In genomic region chr1:154733621-154734020, GRCh38 we compare ENCODE assay signal across 21 cellular contexts.
"Had no signal": no experiment of that assay in that cellular context is flagged by ENCODE, and none has a peak within 500 bp of the region (broad histone marks: within the 10 kb centered on the region; RNA-seq: fewer than 3 reads in every experiment).

No MANE protein-coding gene starts in this region.

- H3K4me1 Mint-ChIP-seq: central memory CD8-positive, alpha-beta T cell had no signal

- H3K4me3 ChIP-seq: dorsolateral prefrontal cortex, gastroesophageal sphincter, mucosa of descending colon, spleen, tibial artery had no signal

- H3K36me3 ChIP-seq: brain microvascular endothelial cell, gastroesophageal sphincter, spleen, tibial artery had no signal

- H3K9me3 Mint-ChIP-seq: activated naive CD4-positive, alpha-beta T cell treated with anti-CD3 and anti-CD28 coated beads, Interleukin-2, amount 50 U/mL, for 24 hours; central memory CD8-positive, alpha-beta T cell; endodermal cell; neural crest cell; stimulated activated naive CD8-positive, alpha-beta T cell treated with anti-CD3 and anti-CD28 coated beads, Interleukin-15, amount 100 ng/mL, for 72 hours; WTC11 had no signal

- H3K27me3 ChIP-seq: brain microvascular endothelial cell, dorsolateral prefrontal cortex, gastroesophageal sphincter had no signal

- ATAC-seq: gastroesophageal sphincter; mucosa of descending colon; stimulated activated naive CD8-positive, alpha-beta T cell treated with anti-CD3 and anti-CD28 coated beads, Interleukin-15, amount 100 ng/mL, for 72 hours; WTC11 had no signal

- DNase-seq: activated T-cell treated with anti-CD3 and anti-CD28 coated beads, Interleukin-2, amount 50 U/mL, for 1 hour; aorta; brain microvascular endothelial cell; dorsolateral prefrontal cortex; endodermal cell; head of caudate nucleus; mesenchymal stem cell; mucosa of descending colon; posterior cingulate gyrus; retina; spleen; stimulated activated CD4-positive, alpha-beta T cell treated with anti-CD3 and anti-CD28 coated beads, Interleukin-4, amount 100 ng/mL, for 24 hours; stimulated activated naive CD8-positive, alpha-beta T cell treated with anti-CD3 and anti-CD28 coated beads, Interleukin-15, amount 100 ng/mL, for 72 hours; T-helper 9 cell; tibial artery had no signal

- H3K27ac ChIP-seq: brain microvascular endothelial cell, epithelial cell of prostate, gastroesophageal sphincter, tibial artery had no signal

- H3K27ac Mint-ChIP-seq: activated naive CD4-positive, alpha-beta T cell treated with anti-CD3 and anti-CD28 coated beads, Interleukin-2, amount 50 U/mL, for 24 hours; endodermal cell; stimulated activated naive CD8-positive, alpha-beta T cell treated with anti-CD3 and anti-CD28 coated beads, Interleukin-15, amount 100 ng/mL, for 72 hours; WTC11 had no signal

- H3K9me3 ChIP-seq: gastroesophageal sphincter, mucosa of descending colon, spleen, tibial artery had no signal

- H3K4me3 Mint-ChIP-seq: activated naive CD4-positive, alpha-beta T cell treated with anti-CD3 and anti-CD28 coated beads, Interleukin-2, amount 50 U/mL, for 24 hours; central memory CD8-positive, alpha-beta T cell; endodermal cell; neural crest cell; stimulated activated naive CD8-positive, alpha-beta T cell treated with anti-CD3 and anti-CD28 coated beads, Interleukin-15, amount 100 ng/mL, for 72 hours; WTC11 had no signal

- H3K36me3 Mint-ChIP-seq: activated naive CD4-positive, alpha-beta T cell treated with anti-CD3 and anti-CD28 coated beads, Interleukin-2, amount 50 U/mL, for 24 hours; WTC11 had no signal
